ENCODE assay signal across 8 cellular contexts in the genomic region with DNA sequence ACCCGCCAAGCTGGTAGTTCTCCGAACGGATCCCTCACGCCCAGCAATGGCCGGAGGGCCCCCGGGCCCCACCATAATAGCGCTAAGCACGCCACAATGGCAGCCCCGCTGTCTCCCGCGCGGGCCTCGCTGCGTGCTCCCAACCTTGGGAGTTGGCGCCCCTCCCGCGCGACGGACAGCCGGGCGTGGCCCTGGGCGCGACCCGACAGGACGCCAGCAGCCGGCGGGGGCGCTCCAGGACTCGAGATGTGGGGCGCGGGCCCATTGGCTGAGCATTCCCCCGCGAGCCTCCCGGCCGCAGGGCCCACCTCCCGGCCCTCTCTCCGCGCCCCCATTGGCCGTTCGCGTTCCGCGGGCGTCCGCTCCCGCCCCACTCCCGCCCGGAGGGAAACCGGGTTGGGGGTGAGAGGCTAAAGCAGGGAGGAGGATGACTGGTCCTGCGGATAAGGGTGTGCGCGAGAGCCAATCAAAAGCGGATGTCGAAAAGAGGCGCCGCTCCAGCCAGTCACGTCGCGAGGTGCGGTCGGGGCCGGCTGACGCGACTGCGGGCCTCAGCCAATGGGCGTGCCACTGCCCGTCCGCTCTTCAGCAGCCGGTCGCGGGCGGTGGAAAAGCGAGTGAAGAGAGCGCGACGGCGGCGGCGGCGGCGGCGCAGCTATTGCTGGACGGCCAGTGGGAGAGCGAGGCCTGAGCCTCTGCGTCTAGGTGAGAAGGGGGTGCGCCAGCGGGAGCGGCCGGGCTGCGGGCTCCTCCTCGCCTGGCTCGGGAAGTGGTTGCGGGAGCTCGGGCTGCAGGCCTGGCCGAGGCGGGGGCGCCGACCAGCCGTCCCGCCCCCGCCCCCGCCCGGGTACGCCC. TPM values are rescaled to one million over a fixed set of nuclear protein-coding genes. Genes with fewer than 3 reads are reported as not detected.
A peak's percentile ranks its signal among the peaks of the same experiment; 100 is the strongest.
DNase-seq lines count a peak whose midpoint lies in the region; ATAC-seq lines count a peak whose summit lies in the region.

A gene with protein sequence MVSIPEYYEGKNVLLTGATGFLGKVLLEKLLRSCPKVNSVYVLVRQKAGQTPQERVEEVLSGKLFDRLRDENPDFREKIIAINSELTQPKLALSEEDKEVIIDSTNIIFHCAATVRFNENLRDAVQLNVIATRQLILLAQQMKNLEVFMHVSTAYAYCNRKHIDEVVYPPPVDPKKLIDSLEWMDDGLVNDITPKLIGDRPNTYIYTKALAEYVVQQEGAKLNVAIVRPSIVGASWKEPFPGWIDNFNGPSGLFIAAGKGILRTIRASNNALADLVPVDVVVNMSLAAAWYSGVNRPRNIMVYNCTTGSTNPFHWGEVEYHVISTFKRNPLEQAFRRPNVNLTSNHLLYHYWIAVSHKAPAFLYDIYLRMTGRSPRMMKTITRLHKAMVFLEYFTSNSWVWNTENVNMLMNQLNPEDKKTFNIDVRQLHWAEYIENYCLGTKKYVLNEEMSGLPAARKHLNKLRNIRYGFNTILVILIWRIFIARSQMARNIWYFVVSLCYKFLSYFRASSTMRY (plus strand): TSS at position 567 of the 855 bp plus-strand sequence. CDS start 26,098 bp downstream, outside the sequence.

- peaks cover 38% of the 10 kb centered on the region for H3K4me1 Mint-ChIP-seq in dendritic cell treated with granulocyte-macrophage colony-stimulating factor and Interleukin-4, amounts not matched to agents 40 ng/mL and 50 ng/mL, for 4 days (ENCODE audit: low read depth)

- DNase-seq in CD1c-positive myeloid dendritic cell (ENCODE audit: extremely low spot score) = peak; percentile 99
- peak; percentile 97 for DNase-seq in NCI-H748 treated with DMSO at 0.1 percent for 48 hours (lab: John Stamatoyannopoulos, UW)
- peak; percentile 92 to 94 for DNase-seq in activated CD4-positive, alpha-beta T cell treated with anti-CD3 and anti-CD28 coated beads, Interleukin-2, amount 50 U/mL, for 4 hours
- DNase-seq in left lobe of liver (ENCODE audit: low spot score) = peak; percentile 85
- DNase-seq in stimulated activated CD4-positive, alpha-beta T cell treated with anti-CD3 and anti-CD28 coated beads, Interleukin-4, amount 100 ng/mL, for 1 hour = peak; percentile 96

- H3K9me3 Mint-ChIP-seq in dendritic cell treated with granulocyte-macrophage colony-stimulating factor and Interleukin-4, amounts not matched to agents 40 ng/mL and 50 ng/mL, for 4 days = no peaks in the 10 kb centered on the region

- H3K4me3 Mint-ChIP-seq in dendritic cell treated with granulocyte-macrophage colony-stimulating factor and Interleukin-4, amounts not matched to agents 40 ng/mL and 50 ng/mL, for 4 days = peak within 1 kb of the TSS; percentile 92

- intact Hi-C loops in dendritic cell treated with granulocyte-macrophage colony-stimulating factor and Interleukin-4, amounts not matched to agents 40 ng/mL and 50 ng/mL, for 4 days (cut with micrococcal nuclease) = loop anchor here (2.0 kb wide), 1 partner anchor 206 kb away; a partner anchor contains a TSS

- peak within 1 kb of the TSS; percentile 93 for H3K27ac Mint-ChIP-seq in dendritic cell treated with granulocyte-macrophage colony-stimulating factor and Interleukin-4, amounts not matched to agents 40 ng/mL and 50 ng/mL, for 4 days

- peak; percentile 86 for ATAC-seq in GM19372 (IDR thresholded peaks at IDR 0.05; ENCODE audit: low read depth, unreplicated experiment)
- peak; percentile 86 for ATAC-seq in HG03558 (IDR thresholded peaks at IDR 0.05; ENCODE audit: extremely low read depth, unreplicated experiment)
- ATAC-seq in left lobe of liver = peak; percentile 91

- H3K36me3 Mint-ChIP-seq in dendritic cell treated with granulocyte-macrophage colony-stimulating factor and Interleukin-4, amounts not matched to agents 40 ng/mL and 50 ng/mL, for 4 days (ENCODE audit: low read depth) = peaks cover 32% of the 10 kb centered on the region

- peaks cover 9% of the 10 kb centered on the region for H3K27me3 Mint-ChIP-seq in dendritic cell treated with granulocyte-macrophage colony-stimulating factor and Interleukin-4, amounts not matched to agents 40 ng/mL and 50 ng/mL, for 4 days

RNA-seq across cellular contexts. Expression of the gene that starts here (rescaled TPM):
- 2.8 TPM for total RNA-seq in left lobe of liver

Comparison
In these comparisons a context has a peak if more than half of its experiments do, and no peak if none do; other contexts are left out.
1. Peak in every context shown above with its lines: DNase-seq and ATAC-seq.